8 cellular contexts compared by ENCODE assay signal in genomic region chr7:33128990-33129805, GRCh38. TPM values are rescaled to one million over a fixed set of nuclear protein-coding genes. Genes with fewer than 3 reads are reported as not detected.
DNase-seq lines count a peak whose midpoint lies in the region; ATAC-seq, FAIRE-seq and TF ChIP-seq lines count a peak whose summit lies in the region.

Gene BBS9, plus strand, starts transcription at chr7:33129564. Its CDS starts 16,689 bp downstream, at chr7:33146253.

- H3K4me3 ChIP-seq in WERI-Rb-1 (ENCODE audit: low read depth, low read length) = peak within 1 kb of the TSS; percentile 68
- peak within 1 kb of the TSS; percentile 76 for H3K4me3 ChIP-seq in bronchial epithelial cell (ENCODE audit: low read depth, low read length)
- H3K4me3 ChIP-seq in skin epidermis = peak within 1 kb of the TSS; percentile 40 to 78 (median 73)

- no peak for FAIRE-seq in bronchial epithelial cell (lab: Jason Lieb, UNC)

- no peaks in the 10 kb centered on the region for H3K36me3 ChIP-seq in WERI-Rb-1
- H3K36me3 ChIP-seq in bronchial epithelial cell (ENCODE audit: control insufficient read depth, insufficient read depth, low read length) = no peaks in the 10 kb centered on the region

- H3K27ac ChIP-seq in WERI-Rb-1 (peak within 1 kb of the TSS; percentile 65), skin epidermis (peak within 1 kb of the TSS; percentile 14 to 88 (median 81))

- H3K27me3 ChIP-seq in WERI-Rb-1 (ENCODE audit: insufficient read depth, low read depth, severe bottlenecking) (no peaks in the 10 kb centered on the region), bronchial epithelial cell (ENCODE audit: control insufficient read depth, insufficient read depth, low read length) (no peaks in the 10 kb centered on the region)

- no peaks in the 10 kb centered on the region for H3K9me3 ChIP-seq in WERI-Rb-1 (ENCODE audit: severe bottlenecking)

- peak; percentile 100 for ATAC-seq in GM18907 (IDR thresholded peaks at IDR 0.05; ENCODE audit: unreplicated experiment)
- peak; percentile 100 for ATAC-seq in HG03139 (IDR thresholded peaks at IDR 0.05; ENCODE audit: unreplicated experiment)

- TF ChIP-seq CTCF in WERI-Rb-1 (IDR thresholded peaks at IDR 0.05; ENCODE audit: low read depth, low read length) = no peak
- TF ChIP-seq CTCF in bronchial epithelial cell (IDR thresholded peaks at IDR 0.05; ENCODE audit: insufficient read depth, low read length, severe bottlenecking) = no peak

- peak; percentile 95 for DNase-seq in AG08396 (ENCODE audit: low spot score)
- peak; percentile 98 for DNase-seq in NCI-H2196 treated with DMSO at 0.1 percent for 48 hours (lab: John Stamatoyannopoulos, UW; ENCODE audit: unreplicated experiment)
- peak; percentile 94 for DNase-seq in WERI-Rb-1
- DNase-seq in bronchial epithelial cell (ENCODE audit: low read depth) = peak; percentile 85
- DNase-seq in iPS-NIHi11 (ENCODE audit: low spot score) = peak; percentile 95

RNA-seq across cellular contexts. Expression of gene BBS9, which starts in this region (rescaled TPM):
- total RNA-seq in bronchial epithelial cell = 4.2 and 4.5 TPM in 2 replicates

Comparison
In these comparisons a context has a peak if more than half of its experiments do, and no peak if none do; other contexts are left out.
1. Peak in every context shown above with its lines: DNase-seq, ATAC-seq, H3K4me3 ChIP-seq and H3K27ac ChIP-seq.